ENCODE assay signal across 10 cellular contexts in genomic region chr18:49359732-49360444, GRCh38.
DNase-seq lines count a peak whose midpoint lies in the region; ATAC-seq and TF ChIP-seq lines count a peak whose summit lies in the region.
"Had no signal": no experiment of that assay in that cellular context is flagged by ENCODE, and none has a peak within 500 bp of the region (broad histone marks: within the 10 kb centered on the region; RNA-seq: fewer than 3 reads in every experiment).

No MANE protein-coding gene starts in this region.

- H3K4me3 ChIP-seq in AG10803 (ENCODE audit: low read length), result no peak overlapping the region
- no peak overlapping the region for H3K4me3 ChIP-seq in fibroblast of villous mesenchyme (ENCODE audit: low read depth, low read length)
- no peak overlapping the region for H3K4me3 ChIP-seq in thyroid gland (replicated peaks in 1 of 3)

- intact Hi-C loops in thyroid gland (cut with DNase I), result no loop called here

- no peak for TF ChIP-seq POLR2A in thyroid gland (IDR thresholded peaks at IDR 0.05)

- no peak overlapping the region for H3K27ac ChIP-seq in thyroid gland

- ATAC-seq in GM19372 (IDR thresholded peaks at IDR 0.05; ENCODE audit: low read depth, unreplicated experiment) (peak; percentile 59), GM21737 (IDR thresholded peaks at IDR 0.05; ENCODE audit: unreplicated experiment) (no peak)

- H3K36me3 ChIP-seq in thyroid gland, result no peaks in the 10 kb centered on the region

- no peaks in the 10 kb centered on the region for H3K27me3 ChIP-seq in thyroid gland

- H3K4me1 ChIP-seq in thyroid gland, result peaks cover 5 to 7% of the 10 kb centered on the region in 2 donors

- TF ChIP-seq CTCF in AG10803 (conservative IDR thresholded peaks at IDR 0.05; ENCODE audit: low read length) (no peak), fibroblast of villous mesenchyme (IDR thresholded peaks at IDR 0.05; ENCODE audit: insufficient read depth, low read depth, low read length) (no peak), thyroid gland (IDR thresholded peaks at IDR 0.05) (no peak)

- DNase-seq in AG10803 (ENCODE audit: low read depth) (peak; percentile 87), MV-4-11 (lab: John Stamatoyannopoulos, UW) (peak; percentile 97), fibroblast of villous mesenchyme (ENCODE audit: low read depth) (peak; percentile 52), pons (ENCODE audit: low spot score) (no peak), thyroid gland (no peak), medulla oblongata (ENCODE audit: extremely low spot score) (no peak)
- DNase-seq: activated CD8-positive, alpha-beta memory T cell treated with anti-CD3 and anti-CD28 coated beads for 24 hours; NCI-H1048 had no signal

- WGBS in thyroid gland, 2 donors, result 79 to 87% methylated on average over 7 of the region's 7 CpGs

- H3K9me3 ChIP-seq in thyroid gland, result no peaks in the 10 kb centered on the region

Comparison
In these comparisons a context has a peak if more than half of its experiments do, and no peak if none do; other contexts are left out.
1. DNase-seq: peak in AG10803 (single experiment), MV-4-11 (single experiment) and fibroblast of villous mesenchyme (single experiment); none in pons (single experiment), thyroid gland (0 of 2) and medulla oblongata (single experiment).